In the genomic region with DNA sequence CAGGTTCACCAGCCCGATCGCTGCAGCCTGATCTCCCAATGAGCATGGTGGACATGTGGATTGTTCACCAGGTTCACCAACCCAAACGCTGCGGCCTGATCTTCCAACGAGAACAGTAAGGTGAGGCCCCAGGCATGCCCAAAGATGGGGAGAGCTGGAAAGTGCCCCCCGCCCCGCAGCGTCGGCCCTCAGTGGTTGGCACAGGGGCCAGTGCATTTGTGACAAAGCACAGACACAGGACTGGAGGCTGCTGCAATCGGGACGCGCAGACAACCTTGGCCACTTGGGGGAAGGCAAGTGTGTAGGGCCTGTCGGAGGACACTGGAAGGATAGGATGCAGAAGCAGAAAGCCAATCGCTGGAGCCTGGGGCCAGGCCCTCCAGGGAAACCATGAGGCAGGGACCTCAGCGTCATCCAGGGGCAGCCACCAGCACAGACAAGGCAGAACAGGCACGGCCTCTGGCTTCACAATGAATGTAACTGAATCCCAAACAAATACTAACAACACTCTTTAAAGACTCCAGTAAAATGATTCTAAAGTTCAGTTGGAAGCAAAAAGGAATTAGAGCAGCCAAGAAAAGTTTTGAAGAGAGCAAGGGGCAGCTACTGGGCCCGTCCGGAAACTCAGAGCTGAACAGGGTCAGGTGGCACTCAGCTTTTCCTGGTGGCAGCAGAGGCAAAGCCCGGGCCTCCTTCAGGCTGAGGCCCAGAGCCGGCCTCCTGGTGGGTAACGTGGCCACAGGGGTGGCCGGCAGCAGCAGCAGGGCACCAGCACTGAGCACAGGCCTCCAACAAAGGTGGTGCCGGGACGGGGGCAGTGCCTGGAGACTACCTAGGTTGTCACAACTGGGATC, we compare ENCODE assay signal across 1 cellular context.
TF ChIP-seq lines count a peak whose summit lies in the region.

No MANE protein-coding gene starts in this region.

TF ChIP-seq in liver, 16 proteins besides CTCF, POLR2A, EP300 and RAD21 (continued from another document):
- TF ChIP-seq, protein P1, sequence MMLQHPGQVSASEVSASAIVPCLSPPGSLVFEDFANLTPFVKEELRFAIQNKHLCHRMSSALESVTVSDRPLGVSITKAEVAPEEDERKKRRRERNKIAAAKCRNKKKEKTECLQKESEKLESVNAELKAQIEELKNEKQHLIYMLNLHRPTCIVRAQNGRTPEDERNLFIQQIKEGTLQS (IDR thresholded peaks at IDR 0.05) = no peak
- TF ChIP-seq FOXA2 (IDR thresholded peaks at IDR 0.05) = no peak
- TF ChIP-seq, protein P2, sequence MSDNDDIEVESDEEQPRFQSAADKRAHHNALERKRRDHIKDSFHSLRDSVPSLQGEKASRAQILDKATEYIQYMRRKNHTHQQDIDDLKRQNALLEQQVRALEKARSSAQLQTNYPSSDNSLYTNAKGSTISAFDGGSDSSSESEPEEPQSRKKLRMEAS (IDR thresholded peaks at IDR 0.05) = no peak
- TF ChIP-seq JUND (IDR thresholded peaks at IDR 0.05) = no peak
- TF ChIP-seq, protein P3, sequence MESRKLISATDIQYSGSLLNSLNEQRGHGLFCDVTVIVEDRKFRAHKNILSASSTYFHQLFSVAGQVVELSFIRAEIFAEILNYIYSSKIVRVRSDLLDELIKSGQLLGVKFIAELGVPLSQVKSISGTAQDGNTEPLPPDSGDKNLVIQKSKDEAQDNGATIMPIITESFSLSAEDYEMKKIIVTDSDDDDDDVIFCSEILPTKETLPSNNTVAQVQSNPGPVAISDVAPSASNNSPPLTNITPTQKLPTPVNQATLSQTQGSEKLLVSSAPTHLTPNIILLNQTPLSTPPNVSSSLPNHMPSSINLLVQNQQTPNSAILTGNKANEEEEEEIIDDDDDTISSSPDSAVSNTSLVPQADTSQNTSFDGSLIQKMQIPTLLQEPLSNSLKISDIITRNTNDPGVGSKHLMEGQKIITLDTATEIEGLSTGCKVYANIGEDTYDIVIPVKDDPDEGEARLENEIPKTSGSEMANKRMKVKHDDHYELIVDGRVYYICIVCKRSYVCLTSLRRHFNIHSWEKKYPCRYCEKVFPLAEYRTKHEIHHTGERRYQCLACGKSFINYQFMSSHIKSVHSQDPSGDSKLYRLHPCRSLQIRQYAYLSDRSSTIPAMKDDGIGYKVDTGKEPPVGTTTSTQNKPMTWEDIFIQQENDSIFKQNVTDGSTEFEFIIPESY (IDR thresholded peaks at IDR 0.05) = no peak
- TF ChIP-seq NR2F2 (IDR thresholded peaks at IDR 0.05) = no peak
- no peak for TF ChIP-seq GABPA (IDR thresholded peaks at IDR 0.05 in 1 of 2, conservative IDR thresholded peaks at IDR 0.05 in 1 of 2)
- no peak for TF ChIP-seq FOXA1 (IDR thresholded peaks at IDR 0.05)
- TF ChIP-seq HNF4G (IDR thresholded peaks at IDR 0.05) = no peak
- TF ChIP-seq SP1 (IDR thresholded peaks at IDR 0.05) = peak; percentile 8
- peak in 1 of 2 donors; percentile 19 for TF ChIP-seq RXRA (IDR thresholded peaks at IDR 0.05)
